ENCODE assay signal across 37 cellular contexts in the genomic region with DNA sequence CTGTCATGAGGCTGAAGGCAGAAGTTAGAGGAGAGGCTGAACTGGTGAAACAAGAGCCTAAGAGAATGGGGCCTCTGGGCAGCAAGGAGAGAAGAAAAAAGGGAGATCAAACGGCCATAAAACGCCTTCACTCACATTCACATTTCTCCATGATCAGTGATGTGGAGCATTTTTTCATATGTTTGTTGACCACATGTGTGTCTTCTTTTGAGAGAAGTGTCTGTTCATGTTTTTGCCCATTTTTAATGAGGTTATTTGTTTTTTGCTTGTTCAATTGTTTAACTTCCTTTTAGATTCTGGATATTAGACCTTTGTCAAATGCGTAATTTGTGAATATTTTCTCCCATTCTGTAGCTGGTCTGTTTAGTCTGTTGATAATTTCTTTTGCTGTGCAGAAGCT.
A peak's percentile ranks its signal among the peaks of the same experiment; 100 is the strongest.
DNase-seq lines count a peak whose midpoint lies in the region; ATAC-seq, FAIRE-seq and TF ChIP-seq lines count a peak whose summit lies in the region.
"Had no signal": no experiment of that assay in that cellular context is flagged by ENCODE, and none has a peak within 500 bp of the region (broad histone marks: within the 10 kb centered on the region; RNA-seq: fewer than 3 reads in every experiment).

No MANE protein-coding gene starts in this region.

- peaks cover 10% of the 10 kb centered on the region; the same call in 1 of the 2 replicates for H3K9me2 ChIP-seq in GM23338 (ENCODE audit: insufficient read depth)

- no peak overlapping the region for H3K9ac ChIP-seq in K562 (ENCODE audit: insufficient read depth in 1 of 2, low read depth in 2 of 2, low read length in 2 of 2)
- H3K9ac ChIP-seq: BLaER1; BLaER1 treated with 17β-estradiol and CSF1 and Interleukin-3, amounts not matched to agents 10 nM and 100 nM had no signal

- intact Hi-C loops in K562 (cut with micrococcal nuclease), result no loop called here

- H3K27ac ChIP-seq in GM23338 (ENCODE audit: low read depth), result no peak overlapping the region
- H3K27ac ChIP-seq in HEK293 (ENCODE audit: extremely low read depth, low read depth, low read length), result no peak overlapping the region
- no peak overlapping the region for H3K27ac ChIP-seq in K562 (ENCODE audit: extremely low read depth, low read depth, low read length)
- H3K27ac ChIP-seq: 22Rv1; A549; BLaER1; BLaER1 treated with 17β-estradiol and CSF1 and Interleukin-3, amounts not matched to agents 10 nM and 100 nM; C4-2B had no signal

- H3K27ac Mint-ChIP-seq in GM23338 (no peak overlapping the region), endothelial cell (ENCODE audit: unreplicated experiment) (peak overlapping the region; percentile 37)
- H3K27ac Mint-ChIP-seq: B cell; CD14-positive monocyte; CD4-positive, alpha-beta T cell; CD4-positive, CD25-positive, alpha-beta regulatory T cell; CD8-positive, alpha-beta T cell had no signal

- H4K20me1 ChIP-seq in GM23338 (replicated peaks; ENCODE audit: insufficient read depth) (no peaks in the 10 kb centered on the region), K562 (replicated peaks; ENCODE audit: control insufficient read depth, insufficient read depth, low read length) (no peaks in the 10 kb centered on the region)
- H4K20me1 ChIP-seq: BLaER1; BLaER1 treated with 17β-estradiol and CSF1 and Interleukin-3, amounts not matched to agents 10 nM and 100 nM had no signal

- no peak for ATAC-seq in GM23338
- no peak for ATAC-seq in K562
- ATAC-seq in GM18867 (IDR thresholded peaks at IDR 0.05; ENCODE audit: unreplicated experiment), result no peak
- no peak for ATAC-seq in SK-N-SH treated with all-trans-retinoic acid at 6 μM for 48 hours
- no peak for ATAC-seq in GM19324 (IDR thresholded peaks at IDR 0.05; ENCODE audit: low FRiP score, unreplicated experiment)
- ATAC-seq: A549; CD8-positive, alpha-beta T cell had no signal

- peak; percentile 51 for FAIRE-seq in K562 (lab: Jason Lieb, UNC)
- FAIRE-seq: A204.1, A549, D721Med had no signal

- H3F3A ChIP-seq in GM23338 (replicated peaks; ENCODE audit: low read depth), result no peaks in the 10 kb centered on the region

- H3K27me3 Mint-ChIP-seq in GM23338 (ENCODE audit: insufficient read depth, low read depth, poor library complexity) (peaks cover 5% of the 10 kb centered on the region), endothelial cell (ENCODE audit: unreplicated experiment) (no peaks in the 10 kb centered on the region)
- H3K27me3 Mint-ChIP-seq: CD4-positive, alpha-beta T cell; CD8-positive, alpha-beta memory T cell had no signal

- no peak for TF ChIP-seq CTCF in GM23338 (conservative IDR thresholded peaks at IDR 0.05; ENCODE audit: low read depth in 2 of 2)
- TF ChIP-seq CTCF in HEK293 (tag by site-specific recombination; IDR thresholded peaks at IDR 0.05), result no peak
- no peak for TF ChIP-seq CTCF in K562 (IDR thresholded peaks at IDR 0.05 in 2 of 3, conservative IDR thresholded peaks at IDR 0.05 in 1 of 3; ENCODE audit: insufficient read depth in 2 of 3, low read depth in 1 of 3, low read length in 3 of 3)
- no peak for TF ChIP-seq CTCF in endothelial cell (IDR thresholded peaks at IDR 0.05; ENCODE audit: unreplicated experiment)

- POLR2A ChIA-PET in HEK293 (lab: Yijun Ruan, JAX), result no interaction called here
- POLR2A ChIA-PET in K562 (lab: Yijun Ruan, JAX), result interaction anchor here (0.6 to 1.1 kb wide), 2 partner anchors 292 to 1247 kb away, joined by 3 to 5 read pairs; no protein-coding TSS in a partner anchor

- H3K36me3 ChIP-seq in GM23338 (ENCODE audit: insufficient read depth) (no peaks in the 10 kb centered on the region; the same call in 1 of the 2 replicates), HEK293 (ENCODE audit: control insufficient read depth in 2 of 2, insufficient read depth in 1 of 2, low read length in 2 of 2) (no peaks in the 10 kb centered on the region), K562 (ENCODE audit: control insufficient read depth, insufficient read depth, low read length) (no peaks in the 10 kb centered on the region)
- H3K36me3 ChIP-seq: BE2C; BLaER1; BLaER1 treated with 17β-estradiol and CSF1 and Interleukin-3, amounts not matched to agents 10 nM and 100 nM had no signal

- in situ Hi-C loops in K562 (cut with MboI), result no loop called here

- DNase-seq in GM23338 (ENCODE audit: low spot score), result no peak
- no peak for DNase-seq in K562 (ENCODE audit: extremely low read depth in 1 of 4, low spot score in 3 of 4)
- no peak for DNase-seq in endothelial cell (ENCODE audit: low spot score)
- DNase-seq in stimulated activated CD4-positive, alpha-beta T cell treated with anti-CD3 and anti-CD28 coated beads, Interleukin-2, amount 100 ng/mL, for 48 hours, result no peak
- DNase-seq: 8988T; ACHN; AML-193; BE2C; C1 segment of cervical spinal cord; Caco-2; Calu3; CD4-positive, alpha-beta memory T cell; CD4-positive, alpha-beta T cell; CD4-positive, CD25-positive, alpha-beta regulatory T cell; CD8-positive, alpha-beta memory T cell; CD8-positive, alpha-beta T cell; COR-L47; DMS 273 treated with DMSO at 0.1 percent for 48 hours; DMS153; DMS53; DMS79; DMS79 treated with DMSO at 0.1 percent for 48 hours; DND-41; EL had no signal

- H2AFZ ChIP-seq in GM23338, result peak overlapping the region; percentile 63; the same call in 1 of the 2 replicates
- H2AFZ ChIP-seq in K562 (ENCODE audit: low read depth, low read length), result no peak overlapping the region

- H3K4me1 Mint-ChIP-seq in GM23338, result no peaks in the 10 kb centered on the region
- peaks cover 9% of the 10 kb centered on the region for H3K4me1 Mint-ChIP-seq in endothelial cell (ENCODE audit: unreplicated experiment)
- H3K4me1 Mint-ChIP-seq: B cell; CD14-positive monocyte; CD4-positive, alpha-beta memory T cell; CD8-positive, alpha-beta memory T cell had no signal

- H3K4me3 ChIP-seq in GM23338 (no peak overlapping the region), HEK293 (ENCODE audit: low read depth, low read length) (no peak overlapping the region), K562 (no peak overlapping the region)
- H3K4me3 ChIP-seq: A549; BLaER1; BLaER1 treated with 17β-estradiol and CSF1 and Interleukin-3, amounts not matched to agents 10 nM and 100 nM had no signal

- H3K9me1 ChIP-seq in K562 (ENCODE audit: control insufficient read depth, insufficient read depth, low read length), result no peaks in the 10 kb centered on the region

- TF ChIP-seq EP300 in K562 (IDR thresholded peaks at IDR 0.05; ENCODE audit: low read length), result no peak

- H3K4me3 Mint-ChIP-seq in GM23338 (no peak overlapping the region), endothelial cell (ENCODE audit: unreplicated experiment) (no peak overlapping the region)
- H3K4me3 Mint-ChIP-seq: B cell; CD14-positive monocyte; CD4-positive, alpha-beta memory T cell; CD4-positive, alpha-beta T cell; CD4-positive, CD25-positive, alpha-beta regulatory T cell; CD8-positive, alpha-beta memory T cell; CD8-positive, alpha-beta T cell had no signal

- no TSS peak for BruUV-seq in K562 (replicated peaks; lab: Mats Ljungman, UMichigan)

- H3K4me1 ChIP-seq in GM23338 (ENCODE audit: insufficient read depth) (0 out of 2 replicates have a peak, but pooled peaks cover 4% of the 10 kb centered on the region), HEK293 (ENCODE audit: control insufficient read depth, insufficient read depth, low read length) (no peaks in the 10 kb centered on the region), K562 (replicated peaks in 1 of 2; ENCODE audit: control insufficient read depth in 2 of 2, insufficient read depth in 2 of 2, low read length in 2 of 2) (no peaks in the 10 kb centered on the region)
- H3K4me1 ChIP-seq: A549; BE2C; BLaER1; BLaER1 treated with 17β-estradiol and CSF1 and Interleukin-3, amounts not matched to agents 10 nM and 100 nM; Caco-2 had no signal

- peaks cover 9% of the 10 kb centered on the region; the same call in 2 of the 3 replicates for H3K9me3 Mint-ChIP-seq in GM23338
- H3K9me3 Mint-ChIP-seq in endothelial cell (ENCODE audit: unreplicated experiment), result no peaks in the 10 kb centered on the region

- H3K9me3 ChIP-seq in HEK293 (ENCODE audit: control insufficient read depth, insufficient read depth, low read depth, low read length) (no peaks in the 10 kb centered on the region), K562 (replicated peaks; ENCODE audit: control insufficient read depth, insufficient read depth, low read depth, low read length) (no peaks in the 10 kb centered on the region)
- H3K9me3 ChIP-seq: BE2C, Caco-2 had no signal

- WGBS in K562 (ENCODE audit: insufficient coverage, low coverage, missing lambda C conversion rate), result 0% methylated on average over 3 of the region's 3 CpGs

- H3K36me3 Mint-ChIP-seq in GM23338 (ENCODE audit: low read depth) (peaks cover 6% of the 10 kb centered on the region; the same call in 2 of the 3 replicates), endothelial cell (ENCODE audit: low read depth, unreplicated experiment) (no peaks in the 10 kb centered on the region)
- H3K36me3 Mint-ChIP-seq: CD14-positive monocyte; CD4-positive, alpha-beta memory T cell; CD4-positive, CD25-positive, alpha-beta regulatory T cell; CD8-positive, alpha-beta memory T cell; CD8-positive, alpha-beta T cell had no signal

- no peak for TF ChIP-seq RAD21 in K562 (CRISPR knock-in tag; conservative IDR thresholded peaks at IDR 0.05 in 1 of 2, IDR thresholded peaks at IDR 0.05 in 1 of 2)

- CTCF ChIA-PET in HEK293 (lab: Yijun Ruan, JAX), result no interaction called here
- CTCF ChIA-PET in K562 (lab: Yijun Ruan, JAX; ENCODE audit: low intra/inter-chr PET ratio), result no interaction called here

- H3K79me2 ChIP-seq in GM23338 (replicated peaks; ENCODE audit: insufficient read depth), result no peaks in the 10 kb centered on the region
- no peaks in the 10 kb centered on the region for H3K79me2 ChIP-seq in K562 (ENCODE audit: control insufficient read depth, insufficient read depth, low read length)

- H3K27me3 ChIP-seq in GM23338 (ENCODE audit: insufficient read depth), result no peaks in the 10 kb centered on the region
- H3K27me3 ChIP-seq in K562 (ENCODE audit: control insufficient read depth in 2 of 2, insufficient read depth in 2 of 2, low read length in 2 of 2), result no peaks in the 10 kb centered on the region
- H3K27me3 ChIP-seq: BE2C; BLaER1; BLaER1 treated with 17β-estradiol and CSF1 and Interleukin-3, amounts not matched to agents 10 nM and 100 nM had no signal

- TF ChIP-seq POLR2A in K562 (conservative IDR thresholded peaks at IDR 0.05), result no peak

- H3K4me2 ChIP-seq in GM23338 (no peak overlapping the region), K562 (ENCODE audit: insufficient read depth, low read length) (no peak overlapping the region)
- H3K4me2 ChIP-seq: A549; BLaER1; BLaER1 treated with 17β-estradiol and CSF1 and Interleukin-3, amounts not matched to agents 10 nM and 100 nM had no signal

TF ChIP-seq in GM23338, 12 proteins besides CTCF, POLR2A, EP300 and RAD21 (continues in another document):
- no peak for TF ChIP-seq CREB1 (CRISPR knock-in tag; IDR thresholded peaks at IDR 0.05; ENCODE audit: low read depth)

TF ChIP-seq in HEK293, 187 proteins besides CTCF, POLR2A, EP300 and RAD21 (continues in another document):
- TF ChIP-seq SETDB1 (IDR thresholded peaks at IDR 0.05; ENCODE audit: insufficient read length, low read length), result peak; percentile 25

TF ChIP-seq in SK-N-SH treated with all-trans-retinoic acid at 6 μM for 48 hours, 23 proteins besides CTCF, POLR2A, EP300 and RAD21 (continues in another document):
- TF ChIP-seq ZNF8 (CRISPR knock-in tag; IDR thresholded peaks at IDR 0.05), result no peak
- no peak for TF ChIP-seq TOX (CRISPR knock-in tag; IDR thresholded peaks at IDR 0.05; ENCODE audit: borderline replicate concordance)
